In the genomic region with DNA sequence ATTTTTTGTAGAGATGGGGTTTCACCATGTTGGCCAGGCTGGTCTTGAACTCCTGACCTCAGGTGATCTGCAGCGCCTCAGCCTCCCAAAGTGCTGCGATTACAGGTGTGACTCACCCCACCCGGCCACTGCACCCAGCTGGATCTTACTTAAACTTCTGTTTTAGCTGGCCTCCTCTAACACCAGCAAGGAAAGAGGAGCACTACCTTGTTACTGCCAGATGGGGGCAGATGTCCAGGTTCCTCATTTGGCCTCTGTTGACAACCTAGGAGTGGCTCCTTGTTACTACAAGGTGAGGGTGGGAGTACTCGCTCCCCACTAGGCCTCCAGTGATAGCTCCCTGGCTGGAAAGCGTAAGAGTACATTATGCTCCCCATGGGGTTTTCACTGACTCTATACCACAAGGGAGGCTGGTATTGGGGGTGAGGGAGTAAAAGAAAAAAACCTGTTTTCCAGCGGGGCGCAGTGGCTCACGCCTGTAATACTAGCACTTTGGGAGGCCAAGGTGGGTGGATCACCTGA, we compare ENCODE assay signal across 8 cellular contexts. TPM values are rescaled to one million over a fixed set of nuclear protein-coding genes. Genes with fewer than 3 reads are reported as not detected.
DNase-seq lines count a peak whose midpoint lies in the region; ATAC-seq, FAIRE-seq and TF ChIP-seq lines count a peak whose summit lies in the region.

No MANE protein-coding gene starts in this region.

- peak; percentile 72 for FAIRE-seq in GM18507 (lab: Jason Lieb, UNC)

- ATAC-seq in HG03039 (IDR thresholded peaks at IDR 0.05; ENCODE audit: unreplicated experiment) (peak; percentile 67), omental fat pad (ENCODE audit: low FRiP score) (peak; percentile 78)

- no peak for TF ChIP-seq POLR2A in erythroblast (IDR thresholded peaks at IDR 0.05; ENCODE audit: low read length)

- DNase-seq in AG09319 (ENCODE audit: extremely low read depth, low read depth): no peak
- no peak for DNase-seq in GM18507 (ENCODE audit: extremely low spot score, insufficient read length, low read depth)
- peak; percentile 62 for DNase-seq in NCI-H460 (ENCODE audit: extremely low read depth, low read depth)
- peak; percentile 43 to 46 for DNase-seq in activated CD4-positive, alpha-beta T cell treated with anti-CD3 and anti-CD28 coated beads, Interleukin-2, amount 50 U/mL, for 4 hours
- DNase-seq in erythroblast (lab: John Stamatoyannopoulos, UW): peak; percentile 84 to 85
- DNase-seq in omental fat pad (ENCODE audit: low spot score): no peak
- DNase-seq in mucosa of gallbladder (ENCODE audit: low spot score): no peak

- TF ChIP-seq CTCF in AG09319 (IDR thresholded peaks at IDR 0.05; ENCODE audit: low read depth, low read length) (peak; percentile 63), omental fat pad (IDR thresholded peaks at IDR 0.05) (no peak)

RNA-seq across cellular contexts. Expression of gene ARF6, which starts 13.1 kb away (rescaled TPM):
- 47.8 and 54.4 TPM in 2 replicates for total RNA-seq in NCI-H460 (2014; rRNA removed; shearing (Covaris generic))
- polyA plus RNA-seq in NCI-H460 (2014; cell fraction: nucleus; rRNA removed): 23.8 and 26.6 TPM in 2 replicates
- total RNA-seq in omental fat pad (10 to 100 TPM; 35.4 to 85.0 (median 45.9) TPM), mucosa of gallbladder (62.0 TPM)

RNA-seq across cellular contexts. Expression of gene NEMF, which starts 27.2 kb away (rescaled TPM):
- 61.1 and 73.4 TPM in 2 replicates for total RNA-seq in NCI-H460 (2014; rRNA removed; shearing (Covaris generic))
- polyA plus RNA-seq in NCI-H460 (2014; cell fraction: nucleus; rRNA removed): 37.6 and 44.6 TPM in 2 replicates
- total RNA-seq in omental fat pad: 10 to 100 TPM; 59.6 to 87.8 (median 67.7) TPM
- 62.5 TPM for total RNA-seq in mucosa of gallbladder

Comparison
In these comparisons a context has a peak if more than half of its experiments do, and no peak if none do; other contexts are left out.
1. DNase-seq: peak in NCI-H460 (single experiment), activated CD4-positive, alpha-beta T cell treated with anti-CD3 and anti-CD28 coated beads, Interleukin-2, amount 50 U/mL, for 4 hours (2 of 2) and erythroblast (2 of 2); none in AG09319 (single experiment), GM18507 (single experiment), omental fat pad (single experiment) and mucosa of gallbladder (single experiment).